Comparison of ENCODE assay signal across 16 cellular contexts in genomic region chr6:7152467-7152866, GRCh38. TPM values are rescaled to one million over a fixed set of nuclear protein-coding genes. Genes with fewer than 3 reads are reported as not detected.
DNase-seq lines count a peak whose midpoint lies in the region; ATAC-seq, FAIRE-seq and TF ChIP-seq lines count a peak whose summit lies in the region.
"Had no signal": no experiment of that assay in that cellular context is flagged by ENCODE, and none has a peak within 500 bp of the region (broad histone marks: within the 10 kb centered on the region; RNA-seq: fewer than 3 reads in every experiment).

No MANE protein-coding gene starts in this region.

- H3K27me3 ChIP-seq in HL-60 (ENCODE audit: insufficient read depth, poor library complexity, severe bottlenecking), result no peaks in the 10 kb centered on the region
- H3K27me3 ChIP-seq in naive thymus-derived CD4-positive, alpha-beta T cell (ENCODE audit: control insufficient read depth in 2 of 2, insufficient read depth in 2 of 2, low read length in 2 of 2), result no peaks in the 10 kb centered on the region
- H3K27me3 ChIP-seq: BE2C, spleen had no signal

- H3K27ac ChIP-seq in A549 (peak overlapping the region in 1 of 2 experiments; percentile 56; a peak in 2 of 6 replicates), HL-60 (replicated peaks) (peak overlapping the region; percentile 68)
- no peak overlapping the region for H3K27ac ChIP-seq in naive thymus-derived CD4-positive, alpha-beta T cell (ENCODE audit: low read depth, low read length)

- no peak for TF ChIP-seq POLR2A in A549 (IDR thresholded peaks at IDR 0.05; ENCODE audit: low read length)

- TF ChIP-seq CTCF in A549 (IDR thresholded peaks at IDR 0.05) (no peak), HL-60 (IDR thresholded peaks at IDR 0.05; ENCODE audit: insufficient read depth, low read length) (no peak)

- peaks cover 51 to 70% of the 10 kb centered on the region in 2 donors for H3K4me1 Mint-ChIP-seq in effector memory CD8-positive, alpha-beta T cell (ENCODE audit: low read depth in 2 of 2)
- H3K4me1 Mint-ChIP-seq in naive thymus-derived CD4-positive, alpha-beta T cell, result peaks cover 48 to 93% (median 82%) of the 10 kb centered on the region in 7 donors

- no peak overlapping the region for H3K4me3 Mint-ChIP-seq in effector memory CD8-positive, alpha-beta T cell
- H3K4me3 Mint-ChIP-seq in naive thymus-derived CD4-positive, alpha-beta T cell, result peak overlapping the region in 1 of 10 donors; percentile 49

- H3K4me3 ChIP-seq in A549 (no peak overlapping the region), HL-60 (replicated peaks; ENCODE audit: insufficient read depth, low read length) (no peak overlapping the region)
- no peak overlapping the region for H3K4me3 ChIP-seq in naive thymus-derived CD4-positive, alpha-beta T cell (ENCODE audit: low read length)
- H3K4me3 ChIP-seq: spleen had no signal

- peaks cover 59% of the 10 kb centered on the region for H3K4me1 ChIP-seq in A549
- H3K4me1 ChIP-seq in naive thymus-derived CD4-positive, alpha-beta T cell (ENCODE audit: control insufficient read depth in 2 of 2, insufficient read depth in 2 of 2, low read length in 2 of 2), result peaks cover 9 to 33% of the 10 kb centered on the region in 2 donors
- H3K4me1 ChIP-seq: BE2C had no signal

- peaks cover 8% of the 10 kb centered on the region for H3K36me3 Mint-ChIP-seq in effector memory CD8-positive, alpha-beta T cell (ENCODE audit: insufficient read depth)
- H3K36me3 Mint-ChIP-seq in naive thymus-derived CD4-positive, alpha-beta T cell, result peaks cover 0 to 10% (median 0%) of the 10 kb centered on the region in 5 donors

- peak overlapping the region; percentile 19; the same call in 1 of the 3 replicates for H3K4me2 ChIP-seq in A549

- TF ChIP-seq RAD21 in A549 (conservative IDR thresholded peaks at IDR 0.05 in 1 of 2, IDR thresholded peaks at IDR 0.05 in 1 of 2), result no peak

- ATAC-seq in A549, result no peak
- no peak for ATAC-seq in effector memory CD8-positive, alpha-beta T cell (replicated peaks)
- no peak for ATAC-seq in naive thymus-derived CD4-positive, alpha-beta T cell
- no peak for ATAC-seq in GM21529 (IDR thresholded peaks at IDR 0.05; ENCODE audit: unreplicated experiment)

- intact Hi-C loops in naive thymus-derived CD4-positive, alpha-beta T cell (cut with micrococcal nuclease), result no loop called here

- no peak for FAIRE-seq in A549 (lab: Jason Lieb, UNC)

- no peak for TF ChIP-seq EP300 in A549 (IDR thresholded peaks at IDR 0.05)

- peak overlapping the region; percentile 26 to 35 for H3K27ac Mint-ChIP-seq in effector memory CD8-positive, alpha-beta T cell
- H3K27ac Mint-ChIP-seq in naive thymus-derived CD4-positive, alpha-beta T cell, result peak overlapping the region in 7 of 9 donors; percentile 13 to 85 (median 44)

- H3K9me3 Mint-ChIP-seq in effector memory CD8-positive, alpha-beta T cell, result no peaks in the 10 kb centered on the region
- H3K9me3 Mint-ChIP-seq in naive thymus-derived CD4-positive, alpha-beta T cell, result no peaks in the 10 kb centered on the region

- POLR2A ChIA-PET in A549 (lab: Yijun Ruan, JAX), result no interaction called here
- POLR2A ChIA-PET in naive thymus-derived CD4-positive, alpha-beta T cell (lab: Charles Lee), result interaction anchor here (0.8 to 2.2 kb wide), 4 partner anchors 10 to 398 kb away, joined by 3 to 6 read pairs (median 4); no protein-coding TSS in a partner anchor

- no peak for DNase-seq in A549 (ENCODE audit: low read depth in 1 of 2, low spot score in 1 of 2)
- no peak for DNase-seq in HL-60 (ENCODE audit: low read depth in 1 of 2, low spot score in 1 of 2)
- no peak for DNase-seq in effector memory CD8-positive, alpha-beta T cell
- DNase-seq in naive thymus-derived CD4-positive, alpha-beta T cell, result no peak
- DNase-seq in NCI-H1048 (lab: John Stamatoyannopoulos, UW), result no peak
- no peak for DNase-seq in AG08395 (ENCODE audit: low spot score)
- no peak for DNase-seq in NCI-H748 treated with DMSO at 0.1 percent for 48 hours (lab: John Stamatoyannopoulos, UW)
- DNase-seq: activated CD4-positive, alpha-beta T cell treated with anti-CD3 and anti-CD28 coated beads, Interleukin-2, amount 50 U/mL, for 1 hour; activated gamma-delta T cell; BE2C; central memory CD4-positive, alpha-beta T cell; erythroblast; NCI-H2081; spleen; T-helper 1 cell had no signal

- H3K27me3 Mint-ChIP-seq in effector memory CD8-positive, alpha-beta T cell, result no peaks in the 10 kb centered on the region
- H3K27me3 Mint-ChIP-seq in naive thymus-derived CD4-positive, alpha-beta T cell, result no peaks in the 10 kb centered on the region

- CTCF ChIA-PET in A549 (lab: Yijun Ruan, JAX), result interaction anchor here (1.1 to 2.1 kb wide), 2 partner anchors 43 to 428 kb away, joined by 3 to 8 read pairs; no protein-coding TSS in a partner anchor
- CTCF ChIA-PET in naive thymus-derived CD4-positive, alpha-beta T cell (lab: Charles Lee), result no interaction called here

- H3K9me3 ChIP-seq in A549, result no peaks in the 10 kb centered on the region
- H3K9me3 ChIP-seq in naive thymus-derived CD4-positive, alpha-beta T cell (ENCODE audit: control insufficient read depth in 2 of 3, low read length in 3 of 3), result no peaks in the 10 kb centered on the region
- H3K9me3 ChIP-seq: BE2C, spleen had no signal

- no peaks in the 10 kb centered on the region for H3K36me3 ChIP-seq in naive thymus-derived CD4-positive, alpha-beta T cell (ENCODE audit: control insufficient read depth in 2 of 3, insufficient read depth in 3 of 3, low read length in 3 of 3)
- H3K36me3 ChIP-seq: BE2C, spleen had no signal

TF ChIP-seq in A549, 52 proteins besides CTCF, POLR2A, EP300 and RAD21:
- TF ChIP-seq BCL3 (IDR thresholded peaks at IDR 0.05), result no peak
- TF ChIP-seq RNF2 (IDR thresholded peaks at IDR 0.05; ENCODE audit: borderline replicate concordance, low read depth), result no peak
- TF ChIP-seq MAFK (IDR thresholded peaks at IDR 0.05; ENCODE audit: partially characterized antibody), result no peak

RNA-seq across cellular contexts. Expression of gene RREB1, which starts 44.7 kb away (rescaled TPM):
- polyA plus RNA-seq in A549 (2011; rRNA removed), result 2.2 and 4.8 TPM in 2 replicates
- polyA plus RNA-seq in A549 (2012; cell fraction: cytosol; rRNA removed), result 1.5 and 2.1 TPM in 2 replicates
- 6.1 and 6.8 TPM in 2 replicates for polyA plus RNA-seq in A549 (2012; cell fraction: nucleus; rRNA removed)
- polyA plus RNA-seq in A549 (2017; fragmentation: RNase III; extraction: RNeasy Plus Mini Kit Qiagen cat#74134 plus additional on column Dnase treatment), result 4.6 to 5.0 TPM (median 4.8 TPM) in 3 replicates
- polyA minus RNA-seq in A549 (2011; rRNA and poly(A)+ RNA removed), result 30.5 and 38.8 TPM in 2 replicates
- 10 to 100 TPM; 28.3 to 56.7 (median 51.6) TPM for total RNA-seq in naive thymus-derived CD4-positive, alpha-beta T cell
- 10 to 100 TPM in 1 of 2 donors, 1 to 10 TPM in 1; 4.2 to 10.0 TPM for polyA plus RNA-seq in naive thymus-derived CD4-positive, alpha-beta T cell
